7 cellular contexts compared by ENCODE assay signal in genomic region chr22:39266398-39267030, GRCh38. TPM values are rescaled to one million over a fixed set of nuclear protein-coding genes. Genes with fewer than 3 reads are reported as not detected.
DNase-seq lines count a peak whose midpoint lies in the region; ATAC-seq and TF ChIP-seq lines count a peak whose summit lies in the region.

No MANE protein-coding gene starts in this region.

- 74% methylated on average over 12 of the region's 12 CpGs for WGBS in hepatocyte (ENCODE audit: low lambda C conversion rate, missing lambda C conversion rate)

- no peaks in the 10 kb centered on the region for H3K27me3 ChIP-seq in hepatocyte

- H3K79me2 ChIP-seq in hepatocyte = no peaks in the 10 kb centered on the region

- no peaks in the 10 kb centered on the region for H3K9me2 ChIP-seq in hepatocyte (replicated peaks; ENCODE audit: insufficient read depth)

- TF ChIP-seq CTCF in glutamatergic neuron (IDR thresholded peaks at IDR 0.05; ENCODE audit: partially characterized antibody, unreplicated experiment) (no peak), hepatocyte (IDR thresholded peaks at IDR 0.05; ENCODE audit: poor library complexity) (no peak)

- H3K27me3 Mint-ChIP-seq in memory B cell (peaks cover 10% of the 10 kb centered on the region), glutamatergic neuron (ENCODE audit: unreplicated experiment) (no peaks in the 10 kb centered on the region)

- H3K4me3 ChIP-seq in hepatocyte = no peak overlapping the region

- H3K27ac Mint-ChIP-seq in memory B cell (no peak overlapping the region), glutamatergic neuron (ENCODE audit: unreplicated experiment) (no peak overlapping the region)

- H4K20me1 ChIP-seq in hepatocyte (ENCODE audit: insufficient read depth, poor library complexity, severe bottlenecking) = no peaks in the 10 kb centered on the region

- H3K27ac ChIP-seq in hepatocyte = no peak overlapping the region

- peak; percentile 72 for ATAC-seq in GM19043 (IDR thresholded peaks at IDR 0.05; ENCODE audit: low read depth, unreplicated experiment)
- ATAC-seq in HG02798 (IDR thresholded peaks at IDR 0.05; ENCODE audit: poor library complexity, unreplicated experiment) = peak; percentile 76
- ATAC-seq in memory B cell (ENCODE audit: low read depth) = peak; percentile 57

- H3K9me3 Mint-ChIP-seq in memory B cell (peaks cover 6% of the 10 kb centered on the region), glutamatergic neuron (ENCODE audit: unreplicated experiment) (peaks cover 4% of the 10 kb centered on the region)

- DNase-seq in SIG-M5 treated with dmso at 0.1 percent for 504 hours (lab: John Stamatoyannopoulos, UW; ENCODE audit: unreplicated experiment) (peak; percentile 81), memory B cell (ENCODE audit: low spot score in 2 of 2) (no peak), glutamatergic neuron (no peak), hepatocyte (ENCODE audit: low spot score) (no peak), iPS-NIHi11 (ENCODE audit: low spot score) (no peak)

- H3K4me1 ChIP-seq in hepatocyte (ENCODE audit: insufficient read depth) = no peaks in the 10 kb centered on the region

- no peaks in the 10 kb centered on the region for H3K36me3 ChIP-seq in hepatocyte (replicated peaks; ENCODE audit: insufficient read depth, low read depth)

- H3K36me3 Mint-ChIP-seq in memory B cell = peaks cover 4% of the 10 kb centered on the region
- no peaks in the 10 kb centered on the region for H3K36me3 Mint-ChIP-seq in glutamatergic neuron (ENCODE audit: unreplicated experiment)

- no peak overlapping the region for H3K4me3 Mint-ChIP-seq in memory B cell
- no peak overlapping the region for H3K4me3 Mint-ChIP-seq in glutamatergic neuron (ENCODE audit: unreplicated experiment)

- no peaks in the 10 kb centered on the region for H3K9me3 ChIP-seq in hepatocyte (ENCODE audit: low read depth)

- H3K4me1 Mint-ChIP-seq in memory B cell = peaks cover 2% of the 10 kb centered on the region
- no peaks in the 10 kb centered on the region for H3K4me1 Mint-ChIP-seq in glutamatergic neuron (ENCODE audit: low read depth, unreplicated experiment)

- no peak overlapping the region for H2AFZ ChIP-seq in hepatocyte

- H3K4me2 ChIP-seq in hepatocyte = no peak overlapping the region

RNA-seq across cellular contexts. Expression of gene PDGFB, which starts 21.7 kb away (rescaled TPM):
- total RNA-seq in glutamatergic neuron (ENCODE audit: unreplicated experiment) = 0.44 TPM
- total RNA-seq in hepatocyte = 3.9 and 4.3 TPM in 2 replicates
- polyA plus RNA-seq in hepatocyte = 2.5 and 4.1 TPM in 2 replicates

RNA-seq across cellular contexts. Expression of gene RPL3, which starts 52.9 kb away (rescaled TPM):
- total RNA-seq in glutamatergic neuron (ENCODE audit: unreplicated experiment) (1,061 TPM), hepatocyte (2,461 and 2,819 TPM in 2 replicates)
- polyA plus RNA-seq in hepatocyte = 1,044 and 1,068 TPM in 2 replicates
